Comparison of ENCODE assay signal across 8 cellular contexts in the genomic region with DNA sequence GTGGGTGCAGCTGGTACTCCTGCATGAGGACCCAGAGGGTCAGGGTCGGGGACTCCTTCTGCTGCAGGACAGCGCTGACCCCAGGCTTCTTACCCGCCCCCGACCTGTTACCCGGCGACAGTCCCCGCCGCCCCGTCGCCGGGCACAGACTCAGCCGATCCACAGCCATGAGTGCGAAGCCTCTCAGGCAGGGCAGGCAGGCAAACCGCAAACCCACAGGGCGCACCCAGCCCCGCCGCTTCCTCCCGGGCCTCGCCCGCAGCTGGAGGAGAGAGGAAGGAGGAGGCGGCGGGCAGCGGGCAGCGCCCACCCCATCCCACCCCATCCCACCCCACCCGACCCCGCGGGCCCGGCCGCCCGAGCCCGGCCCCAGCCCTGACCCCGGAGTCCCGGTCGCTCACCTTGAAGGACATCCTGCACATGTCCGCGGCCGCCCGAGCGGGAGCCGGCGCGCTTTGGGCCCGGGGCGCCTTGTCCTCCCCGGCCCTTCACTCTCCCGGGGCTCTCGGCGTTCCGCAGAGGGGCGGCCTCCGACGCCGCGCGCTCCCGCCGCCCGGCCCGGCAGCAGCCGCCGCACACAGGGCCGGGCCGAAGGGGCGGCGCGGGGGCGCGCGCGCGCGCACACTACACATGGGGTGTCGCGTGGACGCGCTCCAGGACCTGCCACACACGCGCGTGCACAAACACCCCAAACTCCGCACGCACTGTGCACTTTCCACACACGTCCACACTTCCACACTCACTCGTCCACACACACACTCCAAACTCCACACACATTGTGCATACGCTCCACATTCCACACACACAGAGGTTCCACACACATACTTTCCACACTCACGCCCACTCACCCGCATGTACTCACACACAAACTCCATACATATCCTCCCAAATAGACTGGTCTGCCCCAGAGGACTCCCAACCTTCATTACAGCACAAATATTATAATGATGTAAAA. TPM values are rescaled to one million over a fixed set of nuclear protein-coding genes. Genes with fewer than 3 reads are reported as not detected.
DNase-seq lines count a peak whose midpoint lies in the region; ATAC-seq and TF ChIP-seq lines count a peak whose summit lies in the region.

A gene with protein sequence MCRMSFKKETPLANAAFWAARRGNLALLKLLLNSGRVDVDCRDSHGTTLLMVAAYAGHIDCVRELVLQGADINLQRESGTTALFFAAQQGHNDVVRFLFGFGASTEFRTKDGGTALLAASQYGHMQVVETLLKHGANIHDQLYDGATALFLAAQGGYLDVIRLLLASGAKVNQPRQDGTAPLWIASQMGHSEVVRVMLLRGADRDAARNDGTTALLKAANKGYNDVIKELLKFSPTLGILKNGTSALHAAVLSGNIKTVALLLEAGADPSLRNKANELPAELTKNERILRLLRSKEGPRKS (minus strand): TSS at position 603 of the 955 bp plus-strand sequence. CDS start 181 bp downstream, at position 422.

- CTCF ChIA-PET in IMR-90 (lab: Yijun Ruan, JAX): no interaction called here
- CTCF ChIA-PET in activated CD4-positive, alpha-beta T cell treated with anti-CD3 and anti-CD28 coated beads for 36 hours (lab: Charles Lee): interaction anchor here (0.6 to 1.2 kb wide), 3 partner anchors 26 to 78 kb away, joined by 3 to 4 read pairs (median 3); no protein-coding TSS in a partner anchor

- H3K9ac ChIP-seq in IMR-90 (ENCODE audit: low read depth, low read length): no peak within 1 kb of the TSS

- 0 out of 2 replicates have a peak within 1 kb of the TSS, but pooled peaks have one; percentile 2 for H3K14ac ChIP-seq in IMR-90 (replicated peaks; ENCODE audit: low read depth, low read length)

- no peak within 1 kb of the TSS for H3K27ac ChIP-seq in IMR-90 (ENCODE audit: insufficient read depth, low read length)

- no peak for TF ChIP-seq RAD21 in IMR-90 (IDR thresholded peaks at IDR 0.05; ENCODE audit: low read length)

- H3K9me1 ChIP-seq in IMR-90 (ENCODE audit: insufficient read depth, low read length): 0 out of 2 replicates have a peak, but pooled peaks cover 2% of the 10 kb centered on the region

- H4K91ac ChIP-seq in IMR-90 (ENCODE audit: insufficient read depth, low read depth, low read length): no peak within 1 kb of the TSS

- no peak for TF ChIP-seq POLR2A in IMR-90 (IDR thresholded peaks at IDR 0.05; ENCODE audit: low read depth, low read length)
- no peak for TF ChIP-seq POLR2A in lower leg skin (IDR thresholded peaks at IDR 0.05)

- peak within 1 kb of the TSS; percentile 68 for H3K4me3 Mint-ChIP-seq in activated CD4-positive, alpha-beta T cell treated with anti-CD3 and anti-CD28 coated beads for 36 hours

- peak within 1 kb of the TSS; percentile 64 for H2AFZ ChIP-seq in IMR-90 (replicated peaks; ENCODE audit: low read length, poor library complexity)

- dilution Hi-C loops in IMR-90 (cut with HindIII; ENCODE audit: low sequenced_read_pairs, unreplicated experiment): no loop called here

- H2BK120ac ChIP-seq in IMR-90 (ENCODE audit: low read depth, low read length): no peak within 1 kb of the TSS

- in situ Hi-C loops in IMR-90 (cut with MboI; ENCODE audit: low sequenced_read_pairs): no loop called here

- H3K4ac ChIP-seq in IMR-90 (ENCODE audit: low read depth, low read length): 0 out of 2 replicates have a peak within 1 kb of the TSS, but pooled peaks have one; percentile 5

- TF ChIP-seq CTCF in IMR-90 (conservative IDR thresholded peaks at IDR 0.05; ENCODE audit: low read depth, low read length): no peak
- TF ChIP-seq CTCF in lower leg skin (IDR thresholded peaks at IDR 0.05): no peak

- no peak within 1 kb of the TSS for H4K8ac ChIP-seq in IMR-90 (ENCODE audit: low read depth in 2 of 2, low read length in 2 of 2)

- POLR2A ChIA-PET in IMR-90 (lab: Charles Lee; ENCODE audit: unreplicated experiment): no interaction called here
- POLR2A ChIA-PET in activated CD4-positive, alpha-beta T cell treated with anti-CD3 and anti-CD28 coated beads for 36 hours (lab: Charles Lee): no interaction called here

- no peaks in the 10 kb centered on the region for H3K36me3 ChIP-seq in IMR-90 (ENCODE audit: control insufficient read depth, insufficient read depth, low read length)

- peaks cover 21% of the 10 kb centered on the region for H3K4me1 Mint-ChIP-seq in activated CD4-positive, alpha-beta T cell treated with anti-CD3 and anti-CD28 coated beads for 36 hours

- peaks cover 41% of the 10 kb centered on the region for H3K27me3 ChIP-seq in IMR-90 (ENCODE audit: control insufficient read depth, insufficient read depth, low read length)

- DNase-seq in ELF-1 (ENCODE audit: low read depth, low spot score) (peak; percentile 33), IMR-90 (no peak), dermis blood vessel endothelial cell (peak; percentile 43), lower leg skin (ENCODE audit: low spot score in 2 of 2) (no peak), NCI-H2029 treated with DMSO at 0.1 percent for 48 hours (lab: John Stamatoyannopoulos, UW) (no peak)
- DNase-seq in activated CD4-positive, alpha-beta T cell treated with anti-CD3 and anti-CD28 coated beads for 36 hours: peak; percentile 72
- DNase-seq in stimulated activated CD4-positive, alpha-beta T cell treated with anti-CD3 and anti-CD28 coated beads, TNF-alpha, amount 100 ng/mL, for 48 hours (ENCODE audit: low read depth in 3 of 3): peak in 2 of 3 donors; percentile 16 to 20

- H2BK20ac ChIP-seq in IMR-90 (ENCODE audit: low read depth, low read length): no peak within 1 kb of the TSS

- no peaks in the 10 kb centered on the region for H3K9me3 Mint-ChIP-seq in activated CD4-positive, alpha-beta T cell treated with anti-CD3 and anti-CD28 coated beads for 36 hours (ENCODE audit: low read depth)

- peak within 1 kb of the TSS; percentile 52 for H3K4me3 ChIP-seq in IMR-90 (ENCODE audit: insufficient read depth, low read depth, low read length)
- peak within 1 kb of the TSS; percentile 13 for H3K4me3 ChIP-seq in lower leg skin (ENCODE audit: low read depth, poor library complexity, severe bottlenecking)

- H2AK5ac ChIP-seq in IMR-90 (ENCODE audit: low read depth, low read length): no peak within 1 kb of the TSS

- H3K27me3 Mint-ChIP-seq in activated CD4-positive, alpha-beta T cell treated with anti-CD3 and anti-CD28 coated beads for 36 hours: peaks cover 20% of the 10 kb centered on the region

- H3K18ac ChIP-seq in IMR-90 (ENCODE audit: low read depth, low read length): no peak within 1 kb of the TSS

- peak within 1 kb of the TSS; percentile 26 for H3K27ac Mint-ChIP-seq in activated CD4-positive, alpha-beta T cell treated with anti-CD3 and anti-CD28 coated beads for 36 hours

- intact Hi-C loops in IMR-90 (cut with micrococcal nuclease) (no loop called here), lower leg skin (cut with DNase I; ENCODE audit: low total_unique reads) (no loop called here)
- intact Hi-C loops in activated CD4-positive, alpha-beta T cell treated with anti-CD3 and anti-CD28 coated beads for 36 hours (cut with DNase I, micrococcal nuclease): no loop called here

- H3K56ac ChIP-seq in IMR-90 (ENCODE audit: extremely low read depth, insufficient read depth, low read length): no peak within 1 kb of the TSS

- H4K5ac ChIP-seq in IMR-90 (ENCODE audit: low read depth, low read length): no peak within 1 kb of the TSS

- 2% methylated on average over 48 of the region's 86 CpGs; no CpG with 5 or more reads in 1 of the 2 experiments for WGBS in IMR-90 (ENCODE audit: extremely low coverage in 2 of 2, insufficient read length in 1 of 2), 2 experiments
- WGBS in lower leg skin, 2 donors: 1 to 2% methylated on average over 25 to 38 of the region's 86 CpGs

- peak within 1 kb of the TSS; percentile 81 for H3K23ac ChIP-seq in IMR-90 (ENCODE audit: low read depth, low read length)

- H3K79me1 ChIP-seq in IMR-90 (ENCODE audit: low read depth in 1 of 2, low read length in 2 of 2): no peaks in the 10 kb centered on the region

- no TSS peak for BruUV-seq in IMR-90 (replicated peaks; lab: Mats Ljungman, UMichigan)

- H3K4me2 ChIP-seq in IMR-90 (ENCODE audit: low read depth, low read length): peak within 1 kb of the TSS; percentile 98

- no peak within 1 kb of the TSS for H2AK9ac ChIP-seq in IMR-90 (replicated peaks; ENCODE audit: low read depth, low read length, poor library complexity)

- peaks cover 3% of the 10 kb centered on the region for H3K4me1 ChIP-seq in IMR-90 (ENCODE audit: control insufficient read depth, insufficient read depth, low read length)

- H3K36me3 Mint-ChIP-seq in activated CD4-positive, alpha-beta T cell treated with anti-CD3 and anti-CD28 coated beads for 36 hours (ENCODE audit: low read depth): no peaks in the 10 kb centered on the region

- no peaks in the 10 kb centered on the region for H3K9me3 ChIP-seq in IMR-90 (ENCODE audit: control insufficient read depth, insufficient read depth, low read length)

- no peak within 1 kb of the TSS for H2BK5ac ChIP-seq in IMR-90 (ENCODE audit: low read depth, low read length, poor library complexity, severe bottlenecking)

- ATAC-seq in IMR-90 (ENCODE audit: low read depth) (peak; percentile 80), GM19035 (IDR thresholded peaks at IDR 0.05; ENCODE audit: unreplicated experiment) (no peak)
- peak; percentile 75 for ATAC-seq in activated CD4-positive, alpha-beta T cell treated with anti-CD3 and anti-CD28 coated beads for 36 hours

- H2BK15ac ChIP-seq in IMR-90 (ENCODE audit: low read depth, low read length): no peak within 1 kb of the TSS

- no peaks in the 10 kb centered on the region; the same call in 1 of the 2 replicates for H4K20me1 ChIP-seq in IMR-90 (ENCODE audit: insufficient read depth, low read length)

TF ChIP-seq in IMR-90, 13 proteins besides CTCF, POLR2A, EP300 and RAD21 (continues in another document):
- TF ChIP-seq, protein P1, sequence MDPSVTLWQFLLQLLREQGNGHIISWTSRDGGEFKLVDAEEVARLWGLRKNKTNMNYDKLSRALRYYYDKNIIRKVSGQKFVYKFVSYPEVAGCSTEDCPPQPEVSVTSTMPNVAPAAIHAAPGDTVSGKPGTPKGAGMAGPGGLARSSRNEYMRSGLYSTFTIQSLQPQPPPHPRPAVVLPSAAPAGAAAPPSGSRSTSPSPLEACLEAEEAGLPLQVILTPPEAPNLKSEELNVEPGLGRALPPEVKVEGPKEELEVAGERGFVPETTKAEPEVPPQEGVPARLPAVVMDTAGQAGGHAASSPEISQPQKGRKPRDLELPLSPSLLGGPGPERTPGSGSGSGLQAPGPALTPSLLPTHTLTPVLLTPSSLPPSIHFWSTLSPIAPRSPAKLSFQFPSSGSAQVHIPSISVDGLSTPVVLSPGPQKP (IDR thresholded peaks at IDR 0.05; ENCODE audit: borderline replicate concordance, low read depth, low read length): no peak
- TF ChIP-seq CEBPB (IDR thresholded peaks at IDR 0.05; ENCODE audit: low read depth, low read length): no peak
- TF ChIP-seq RCOR1 (IDR thresholded peaks at IDR 0.05; ENCODE audit: insufficient replicate concordance, low read length): no peak
- no peak for TF ChIP-seq MXI1 (IDR thresholded peaks at IDR 0.05; ENCODE audit: borderline replicate concordance, low read depth, low read length)

RNA-seq across cellular contexts. Expression of the gene that starts here (rescaled TPM):
- total RNA-seq in IMR-90 (2012; rRNA removed): under 0.01 and 0.18 TPM in 2 replicates
- 0.07 and 0.31 TPM in 2 replicates for polyA plus RNA-seq in IMR-90 (2012; rRNA removed)
- 0.01 and 0.10 TPM in 2 replicates for polyA plus RNA-seq in IMR-90 (2012; cell fraction: cytosol; rRNA removed)
- polyA plus RNA-seq in IMR-90 (2012; cell fraction: nucleus; rRNA removed; ENCODE audit: low replicate concordance): 0.36 and 0.66 TPM in 2 replicates
- under 1 TPM; 0.21 TPM for total RNA-seq in activated CD4-positive, alpha-beta T cell treated with anti-CD3 and anti-CD28 coated beads for 36 hours
- 4.1 and 4.2 TPM in 2 replicates for total RNA-seq in dermis blood vessel endothelial cell
- total RNA-seq in lower leg skin: 1 to 10 TPM in 3 of 4 donors, under 1 TPM in 1; 0.99 to 4.4 (median 1.8) TPM

Comparison
In these comparisons a context has a peak if more than half of its experiments do, and no peak if none do; other contexts are left out.
1. Peak in ATAC-seq, H3K4me3 ChIP-seq and H3K4me2 ChIP-seq in IMR-90; RNA of the gene not detected or under 1 TPM.
2. Peak in DNase-seq and ATAC-seq in activated CD4-positive, alpha-beta T cell treated with anti-CD3 and anti-CD28 coated beads for 36 hours; RNA of the gene not detected or under 1 TPM.
3. DNase-seq: peak in ELF-1 (single experiment), dermis blood vessel endothelial cell (single experiment) and stimulated activated CD4-positive, alpha-beta T cell treated with anti-CD3 and anti-CD28 coated beads, TNF-alpha, amount 100 ng/mL, for 48 hours (2 of 3); none in IMR-90 (single experiment), lower leg skin (0 of 2) and NCI-H2029 treated with DMSO at 0.1 percent for 48 hours (single experiment).